1 cellular context compared by ENCODE assay signal in genomic region chr6:135498178-135498841, GRCh38.
TF ChIP-seq lines count a peak whose summit lies in the region.

No MANE protein-coding gene starts in this region.

TF ChIP-seq in K562, 482 proteins besides CTCF, POLR2A, EP300 and RAD21 (continued from another document and continues in another):
- 0 out of 2 replicates have a peak, but pooled peaks have one; percentile 26 for TF ChIP-seq CHAMP1 (IDR thresholded peaks at IDR 0.05)
- TF ChIP-seq BACH1 (tag; IDR thresholded peaks at IDR 0.05): peak; percentile 87
- peak; percentile 86 for TF ChIP-seq POLR2AphosphoS5 (IDR thresholded peaks at IDR 0.05; ENCODE audit: control insufficient read depth, insufficient read depth, low read depth, low read length)
- TF ChIP-seq EP400 (IDR thresholded peaks at IDR 0.05): peak; percentile 37
- peak; percentile 79 for TF ChIP-seq POLR2H (tag; IDR thresholded peaks at IDR 0.05; ENCODE audit: low read depth)
- TF ChIP-seq ELF1 (tag; IDR thresholded peaks at IDR 0.05): peak; percentile 75
- TF ChIP-seq GTF2A2 (tag; IDR thresholded peaks at IDR 0.05): 0 out of 2 replicates have a peak, but pooled peaks have one; percentile 58
- no peak for TF ChIP-seq HNRNPK (IDR thresholded peaks at IDR 0.05; ENCODE audit: low read depth, low read length, poor library complexity, severe bottlenecking)
- 0 out of 2 replicates have a peak, but pooled peaks have one; percentile 46 for TF ChIP-seq PHF21A (IDR thresholded peaks at IDR 0.05; ENCODE audit: borderline replicate concordance, low read depth)
- TF ChIP-seq NR2C1 (IDR thresholded peaks at IDR 0.05): no peak
- TF ChIP-seq NR2C1 (tag; IDR thresholded peaks at IDR 0.05): peak; percentile 29; the same call in 1 of the 2 replicates
- TF ChIP-seq ZBTB12 (CRISPR knock-in tag; IDR thresholded peaks at IDR 0.05): no peak
- TF ChIP-seq SMARCA4 (IDR thresholded peaks at IDR 0.05): peak; percentile 57; the same call in 1 of the 2 replicates
- TF ChIP-seq ZNF165 (CRISPR knock-in tag; IDR thresholded peaks at IDR 0.05; ENCODE audit: borderline replicate concordance): 0 out of 2 replicates have a peak, but pooled peaks have one; percentile 32
- peak; percentile 57; the same call in 1 of the 2 replicates for TF ChIP-seq REST (CRISPR knock-in tag; IDR thresholded peaks at IDR 0.05; ENCODE audit: low read depth)
- peak; percentile 59 for TF ChIP-seq FOXJ2 (tag; IDR thresholded peaks at IDR 0.05)
- TF ChIP-seq BRD4 (IDR thresholded peaks at IDR 0.05): no peak
- TF ChIP-seq ZBTB9 (CRISPR knock-in tag; IDR thresholded peaks at IDR 0.05): peak; percentile 52; the same call in 1 of the 2 replicates
- TF ChIP-seq ZNF197 (CRISPR knock-in tag; IDR thresholded peaks at IDR 0.05; ENCODE audit: low read depth): 0 out of 2 replicates have a peak, but pooled peaks have one; percentile 27
- TF ChIP-seq ZNF592 (IDR thresholded peaks at IDR 0.05): peak; percentile 86
- TF ChIP-seq MGA (IDR thresholded peaks at IDR 0.05): peak; percentile 45; the same call in 1 of the 2 replicates
- TF ChIP-seq ZBTB17 (CRISPR knock-in tag; IDR thresholded peaks at IDR 0.05): peak; percentile 29; the same call in 1 of the 2 replicates
- peak; percentile 77; the same call in 1 of the 2 replicates for TF ChIP-seq NFATC3 (IDR thresholded peaks at IDR 0.05)
